Comparison of ENCODE assay signal across 8 cellular contexts in genomic region chr9:127943746-127944145, GRCh38. TPM values are rescaled to one million over a fixed set of nuclear protein-coding genes. Genes with fewer than 3 reads are reported as not detected.
DNase-seq lines count a peak whose midpoint lies in the region; ATAC-seq, FAIRE-seq and TF ChIP-seq lines count a peak whose summit lies in the region.

No MANE protein-coding gene starts in this region.

- H3K9me3 ChIP-seq in HepG2 (ENCODE audit: low read length) = no peaks in the 10 kb centered on the region

- intact Hi-C loops in activated CD4-positive, alpha-beta T cell treated with anti-CD3 and anti-CD28 coated beads, Interleukin-2, amount 10 ng/mL, durations not matched to agents 24 days and 14 days (cut with micrococcal nuclease) = loop anchor here (1.0 to 2.0 kb wide), 4 partner anchors 12 to 173 kb away; no protein-coding TSS in a partner anchor
- intact Hi-C loops in HepG2 (cut with micrococcal nuclease; ENCODE audit: unreplicated experiment) = loop anchor here (2.0 to 10.0 kb wide), 3 partner anchors 34 to 171 kb away; no protein-coding TSS in a partner anchor

- H3K27ac ChIP-seq in cingulate gyrus (ENCODE audit: low read depth, low read length) (peak overlapping the region; percentile 88), HepG2 (ENCODE audit: extremely low read length, insufficient read depth, low read length) (no peak overlapping the region)

- H4K20me1 ChIP-seq in HepG2 (ENCODE audit: insufficient read depth, low read length) = peaks cover 7% of the 10 kb centered on the region

- peak overlapping the region; percentile 80 for H3K27ac Mint-ChIP-seq in activated CD4-positive, alpha-beta T cell treated with anti-CD3 and anti-CD28 coated beads, Interleukin-2, amount 10 ng/mL, durations not matched to agents 24 days and 14 days

- H3K4me3 Mint-ChIP-seq in activated CD4-positive, alpha-beta T cell treated with anti-CD3 and anti-CD28 coated beads, Interleukin-2, amount 10 ng/mL, durations not matched to agents 24 days and 14 days = no peak overlapping the region

- in situ Hi-C loops in HepG2 (cut with HindIII; ENCODE audit: extremely low pct_ligation_motif_present, low pct_unique_long_range_greater_than_20kb) = no loop called here

- no peak for TF ChIP-seq POLR2A in HepG2 (IDR thresholded peaks at IDR 0.05; ENCODE audit: insufficient read depth in 1 of 2, low read depth in 2 of 2, low read length in 2 of 2)

- peak; percentile 50 for ATAC-seq in HG02870 (IDR thresholded peaks at IDR 0.05; ENCODE audit: unreplicated experiment)
- peak; percentile 78 for ATAC-seq in HepG2
- no peak for ATAC-seq in GM21737 (IDR thresholded peaks at IDR 0.05; ENCODE audit: unreplicated experiment)

- no peaks in the 10 kb centered on the region for H3K9me3 Mint-ChIP-seq in activated CD4-positive, alpha-beta T cell treated with anti-CD3 and anti-CD28 coated beads, Interleukin-2, amount 10 ng/mL, durations not matched to agents 24 days and 14 days

- peak; percentile 91 for TF ChIP-seq RAD21 in HepG2 (CRISPR knock-in tag; IDR thresholded peaks at IDR 0.05)

- BruUV-seq in HepG2 (replicated peaks; lab: Mats Ljungman, UMichigan) = no TSS peak

- TF ChIP-seq CTCF in HepG2 (CRISPR knock-in tag; IDR thresholded peaks at IDR 0.05) = peak; percentile 92

- peaks cover 28% of the 10 kb centered on the region for H3K79me2 ChIP-seq in HepG2 (ENCODE audit: insufficient read depth, low read length)

- no peak overlapping the region for H3K4me3 ChIP-seq in HepG2 (replicated peaks in 1 of 3; ENCODE audit: insufficient read depth in 1 of 3, low read depth in 2 of 3, low read length in 3 of 3)

- CTCF ChIA-PET in HepG2 (lab: Yijun Ruan, JAX; ENCODE audit: low intra/inter-chr PET ratio, low total read pairs) = interaction anchor here (1.1 to 2.9 kb wide), 4 partner anchors 9 to 91 kb away, joined by 3 to 28 read pairs (median 7); no protein-coding TSS in a partner anchor

- TF ChIP-seq EP300 in HepG2 (IDR thresholded peaks at IDR 0.05; ENCODE audit: low read depth in 2 of 2, low read length in 2 of 2) (no peak), HepG2 (CRISPR knock-in tag; IDR thresholded peaks at IDR 0.05; ENCODE audit: borderline replicate concordance) (no peak)

- peaks cover 49% of the 10 kb centered on the region for H3K4me1 ChIP-seq in HepG2 (ENCODE audit: insufficient read depth, low read length)

- no peak overlapping the region for H2AFZ ChIP-seq in HepG2 (ENCODE audit: low read length)

- peak; percentile 46 for FAIRE-seq in HepG2 (lab: Jason Lieb, UNC)

- H3K27me3 Mint-ChIP-seq in activated CD4-positive, alpha-beta T cell treated with anti-CD3 and anti-CD28 coated beads, Interleukin-2, amount 10 ng/mL, durations not matched to agents 24 days and 14 days = no peaks in the 10 kb centered on the region

- DNase-seq in DMS53 (lab: John Stamatoyannopoulos, UW) = peak; percentile 97
- DNase-seq in NCI-H460 (ENCODE audit: extremely low read depth, low read depth) = peak; percentile 75
- peak; percentile 93 for DNase-seq in activated CD4-positive, alpha-beta T cell treated with anti-CD3 and anti-CD28 coated beads, Interleukin-2, amount 10 ng/mL, durations not matched to agents 24 days and 14 days
- peak; percentile 61 for DNase-seq in HepG2 (ENCODE audit: low spot score)
- peak; percentile 56 for DNase-seq in stimulated activated CD8-positive, alpha-beta memory T cell treated with anti-CD3 and anti-CD28 coated beads, Interleukin-12 subunit alpha, Interleukin-12 subunit beta, amount 100 ng/mL, for 1 hour (ENCODE audit: low read depth)

- H3K36me3 ChIP-seq in HepG2 (replicated peaks in 1 of 2; ENCODE audit: control insufficient read depth in 1 of 2, insufficient read depth in 2 of 2, low read length in 2 of 2) = peaks cover 21 to 58% of the 10 kb centered on the region in 2 experiments; a peak in 4 of 5 replicates

- POLR2A ChIA-PET in HepG2 (lab: Yijun Ruan, JAX) = interaction anchor here (1.0 kb wide), 1 partner anchor 9 kb away, joined by 3 read pairs; no protein-coding TSS in a partner anchor

- H3K27me3 ChIP-seq in HepG2 (ENCODE audit: control insufficient read depth in 1 of 2, insufficient read depth in 2 of 2, low read length in 2 of 2) = no peaks in the 10 kb centered on the region

- H3K36me3 Mint-ChIP-seq in activated CD4-positive, alpha-beta T cell treated with anti-CD3 and anti-CD28 coated beads, Interleukin-2, amount 10 ng/mL, durations not matched to agents 24 days and 14 days (ENCODE audit: low read depth) = peaks cover 45% of the 10 kb centered on the region

- H3K4me1 Mint-ChIP-seq in activated CD4-positive, alpha-beta T cell treated with anti-CD3 and anti-CD28 coated beads, Interleukin-2, amount 10 ng/mL, durations not matched to agents 24 days and 14 days = peaks cover 17% of the 10 kb centered on the region

- no peak overlapping the region for H3K9ac ChIP-seq in HepG2 (ENCODE audit: insufficient read depth, low read depth, low read length)

- WGBS in HepG2 (ENCODE audit: low lambda C conversion rate) = 100% methylated on average over 4 of the region's 13 CpGs

- no peak overlapping the region for H3K4me2 ChIP-seq in HepG2 (ENCODE audit: low read depth, low read length)

RNA-seq across cellular contexts. Expression of gene DPM2, which starts 6.1 kb away (rescaled TPM):
- total RNA-seq in NCI-H460 (2014; rRNA removed; shearing (Covaris generic)) = 31.1 and 39.5 TPM in 2 replicates
- 35.0 and 39.1 TPM in 2 replicates for polyA plus RNA-seq in NCI-H460 (2014; cell fraction: nucleus; rRNA removed)
- total RNA-seq in activated CD4-positive, alpha-beta T cell treated with anti-CD3 and anti-CD28 coated beads, Interleukin-2, amount 10 ng/mL, durations not matched to agents 24 days and 14 days = 62.7 and 65.1 TPM in 2 replicates
- total RNA-seq in HepG2 (2016; rRNA removed; fragmentation: Illumina TruSeq; extraction: Trizol) = 17.5 and 24.8 TPM in 2 replicates
- 20.0 and 27.3 TPM in 2 replicates for total RNA-seq in HepG2 (2016; cell fraction: cytosol; rRNA removed; fragmentation: Illumina TruSeq; extraction: Trizol; ENCODE audit: low read depth)
- 14.9 and 23.0 TPM in 2 replicates for total RNA-seq in HepG2 (2016; cell fraction: insoluble cytoplasmic fraction; rRNA removed; fragmentation: Illumina TruSeq; extraction: Trizol)
- 31.4 and 35.9 TPM in 2 replicates for total RNA-seq in HepG2 (2016; cell fraction: membrane; rRNA removed; fragmentation: Illumina TruSeq; extraction: Trizol)
- total RNA-seq in HepG2 (2016; cell fraction: nucleus; rRNA removed; fragmentation: Illumina TruSeq; extraction: Trizol) = 18.6 and 22.0 TPM in 2 replicates
- polyA plus RNA-seq in HepG2 (2011; rRNA removed) = 35.3 and 38.6 TPM in 2 replicates
- 30.5 and 35.2 TPM in 2 replicates for polyA plus RNA-seq in HepG2 (2011; cell fraction: cytosol; rRNA removed)
- 36.6 and 37.4 TPM in 2 replicates for polyA plus RNA-seq in HepG2 (2011; cell fraction: nucleus; rRNA removed)
- 21.4 and 25.3 TPM in 2 replicates for polyA plus RNA-seq in HepG2 (2012)
- polyA plus RNA-seq in HepG2 (2016; cell fraction: cytosol; fragmentation: Illumina TruSeq; extraction: Trizol; ENCODE audit: low read depth) = 32.5 and 40.9 TPM in 2 replicates
- 30.7 and 34.8 TPM in 2 replicates for polyA plus RNA-seq in HepG2 (2016; cell fraction: insoluble cytoplasmic fraction; fragmentation: Illumina TruSeq; extraction: Trizol; ENCODE audit: low read depth)
- polyA plus RNA-seq in HepG2 (2016; cell fraction: membrane; fragmentation: Illumina TruSeq; extraction: Trizol; ENCODE audit: low read depth) = 49.8 and 53.8 TPM in 2 replicates
- polyA plus RNA-seq in HepG2 (2016; cell fraction: nucleus; fragmentation: Illumina TruSeq; extraction: Trizol; ENCODE audit: insufficient read depth, low read depth) = 49.9 and 52.5 TPM in 2 replicates
- polyA minus RNA-seq in HepG2 (2011; rRNA and poly(A)+ RNA removed; ENCODE audit: low replicate concordance) = 68.5 and 193 TPM in 2 replicates
- 12.9 and 15.4 TPM in 2 replicates for polyA minus RNA-seq in HepG2 (2011; cell fraction: cytosol; rRNA and poly(A)+ RNA removed)
- 34.8 and 35.4 TPM in 2 replicates for polyA minus RNA-seq in HepG2 (2011; cell fraction: nucleus; rRNA and poly(A)+ RNA removed)

RNA-seq across cellular contexts. Expression of gene PIP5KL1, which starts 13.2 kb away (rescaled TPM):
- 2.8 and 4.5 TPM in 2 replicates for total RNA-seq in NCI-H460 (2014; rRNA removed; shearing (Covaris generic))
- 41.2 and 50.3 TPM in 2 replicates for polyA plus RNA-seq in NCI-H460 (2014; cell fraction: nucleus; rRNA removed)
- total RNA-seq in activated CD4-positive, alpha-beta T cell treated with anti-CD3 and anti-CD28 coated beads, Interleukin-2, amount 10 ng/mL, durations not matched to agents 24 days and 14 days = 0.89 and 0.90 TPM in 2 replicates
- 0.20 TPM in 1 of 2 replicates, not detected in the other for total RNA-seq in HepG2 (2016; rRNA removed; fragmentation: Illumina TruSeq; extraction: Trizol)
- total RNA-seq in HepG2 (2016; cell fraction: cytosol; rRNA removed; fragmentation: Illumina TruSeq; extraction: Trizol; ENCODE audit: low read depth) = 0.51 TPM in 1 of 2 replicates, not detected in the other
- 0.15 TPM in 1 of 2 replicates, not detected in the other for total RNA-seq in HepG2 (2016; cell fraction: insoluble cytoplasmic fraction; rRNA removed; fragmentation: Illumina TruSeq; extraction: Trizol)
- not detected in 2 replicates for total RNA-seq in HepG2 (2016; cell fraction: membrane; rRNA removed; fragmentation: Illumina TruSeq; extraction: Trizol)
- 0.56 TPM in 1 of 2 replicates, not detected in the other for total RNA-seq in HepG2 (2016; cell fraction: nucleus; rRNA removed; fragmentation: Illumina TruSeq; extraction: Trizol)
- polyA plus RNA-seq in HepG2 (2011; rRNA removed) = 0.44 and 0.49 TPM in 2 replicates
- polyA plus RNA-seq in HepG2 (2011; cell fraction: cytosol; rRNA removed) = 0.17 and 0.32 TPM in 2 replicates
- polyA plus RNA-seq in HepG2 (2011; cell fraction: nucleus; rRNA removed) = 5.3 and 9.9 TPM in 2 replicates
- 0.32 and 0.67 TPM in 2 replicates for polyA plus RNA-seq in HepG2 (2012)
- 0.24 TPM in 1 of 2 replicates, not detected in the other for polyA plus RNA-seq in HepG2 (2016; cell fraction: cytosol; fragmentation: Illumina TruSeq; extraction: Trizol; ENCODE audit: low read depth)
- polyA plus RNA-seq in HepG2 (2016; cell fraction: insoluble cytoplasmic fraction; fragmentation: Illumina TruSeq; extraction: Trizol; ENCODE audit: low read depth) = not detected in 2 replicates
- not detected in 2 replicates for polyA plus RNA-seq in HepG2 (2016; cell fraction: membrane; fragmentation: Illumina TruSeq; extraction: Trizol; ENCODE audit: low read depth)
- 1.1 TPM in 1 of 2 replicates, not detected in the other for polyA plus RNA-seq in HepG2 (2016; cell fraction: nucleus; fragmentation: Illumina TruSeq; extraction: Trizol; ENCODE audit: insufficient read depth, low read depth)
- 0.72 and 1.4 TPM in 2 replicates for polyA minus RNA-seq in HepG2 (2011; rRNA and poly(A)+ RNA removed; ENCODE audit: low replicate concordance)
- 0.88 TPM in 1 of 2 replicates, not detected in the other for polyA minus RNA-seq in HepG2 (2011; cell fraction: cytosol; rRNA and poly(A)+ RNA removed)
- polyA minus RNA-seq in HepG2 (2011; cell fraction: nucleus; rRNA and poly(A)+ RNA removed) = 1.3 and 2.2 TPM in 2 replicates

RNA-seq across cellular contexts. Expression of gene ST6GALNAC4, which starts 26.9 kb away (rescaled TPM):
- total RNA-seq in NCI-H460 (2014; rRNA removed; shearing (Covaris generic)) = 33.3 and 36.2 TPM in 2 replicates
- polyA plus RNA-seq in NCI-H460 (2014; cell fraction: nucleus; rRNA removed) = 83.0 and 196 TPM in 2 replicates
- total RNA-seq in activated CD4-positive, alpha-beta T cell treated with anti-CD3 and anti-CD28 coated beads, Interleukin-2, amount 10 ng/mL, durations not matched to agents 24 days and 14 days = 28.0 and 28.3 TPM in 2 replicates
- total RNA-seq in HepG2 (2016; rRNA removed; fragmentation: Illumina TruSeq; extraction: Trizol) = 14.8 and 18.8 TPM in 2 replicates
- 35.6 and 43.0 TPM in 2 replicates for total RNA-seq in HepG2 (2016; cell fraction: cytosol; rRNA removed; fragmentation: Illumina TruSeq; extraction: Trizol; ENCODE audit: low read depth)
- 13.0 and 19.7 TPM in 2 replicates for total RNA-seq in HepG2 (2016; cell fraction: insoluble cytoplasmic fraction; rRNA removed; fragmentation: Illumina TruSeq; extraction: Trizol)
- total RNA-seq in HepG2 (2016; cell fraction: membrane; rRNA removed; fragmentation: Illumina TruSeq; extraction: Trizol) = 47.7 and 65.6 TPM in 2 replicates
- total RNA-seq in HepG2 (2016; cell fraction: nucleus; rRNA removed; fragmentation: Illumina TruSeq; extraction: Trizol) = 12.8 and 17.5 TPM in 2 replicates
- 27.7 and 36.4 TPM in 2 replicates for polyA plus RNA-seq in HepG2 (2011; rRNA removed)
- 26.2 and 47.9 TPM in 2 replicates for polyA plus RNA-seq in HepG2 (2011; cell fraction: cytosol; rRNA removed)
- polyA plus RNA-seq in HepG2 (2011; cell fraction: nucleus; rRNA removed) = 41.2 and 43.3 TPM in 2 replicates
- 14.8 and 21.6 TPM in 2 replicates for polyA plus RNA-seq in HepG2 (2012)
- 55.5 and 75.3 TPM in 2 replicates for polyA plus RNA-seq in HepG2 (2016; cell fraction: cytosol; fragmentation: Illumina TruSeq; extraction: Trizol; ENCODE audit: low read depth)
- 20.6 and 23.9 TPM in 2 replicates for polyA plus RNA-seq in HepG2 (2016; cell fraction: insoluble cytoplasmic fraction; fragmentation: Illumina TruSeq; extraction: Trizol; ENCODE audit: low read depth)
- 69.4 and 78.8 TPM in 2 replicates for polyA plus RNA-seq in HepG2 (2016; cell fraction: membrane; fragmentation: Illumina TruSeq; extraction: Trizol; ENCODE audit: low read depth)
- 25.2 and 32.3 TPM in 2 replicates for polyA plus RNA-seq in HepG2 (2016; cell fraction: nucleus; fragmentation: Illumina TruSeq; extraction: Trizol; ENCODE audit: insufficient read depth, low read depth)
- 74.4 and 118 TPM in 2 replicates for polyA minus RNA-seq in HepG2 (2011; rRNA and poly(A)+ RNA removed; ENCODE audit: low replicate concordance)
- 40.0 and 42.1 TPM in 2 replicates for polyA minus RNA-seq in HepG2 (2011; cell fraction: cytosol; rRNA and poly(A)+ RNA removed)
- 15.6 and 17.8 TPM in 2 replicates for polyA minus RNA-seq in HepG2 (2011; cell fraction: nucleus; rRNA and poly(A)+ RNA removed)

RNA-seq across cellular contexts. Expression of gene EEIG1, which starts 37.0 kb away (rescaled TPM):
- total RNA-seq in NCI-H460 (2014; rRNA removed; shearing (Covaris generic)) = 9.2 and 12.2 TPM in 2 replicates
- polyA plus RNA-seq in NCI-H460 (2014; cell fraction: nucleus; rRNA removed) = 11.6 and 14.6 TPM in 2 replicates
- 56.1 and 64.4 TPM in 2 replicates for total RNA-seq in activated CD4-positive, alpha-beta T cell treated with anti-CD3 and anti-CD28 coated beads, Interleukin-2, amount 10 ng/mL, durations not matched to agents 24 days and 14 days
- 16.1 and 16.6 TPM in 2 replicates for total RNA-seq in HepG2 (2016; rRNA removed; fragmentation: Illumina TruSeq; extraction: Trizol)
- 10.4 and 11.3 TPM in 2 replicates for total RNA-seq in HepG2 (2016; cell fraction: cytosol; rRNA removed; fragmentation: Illumina TruSeq; extraction: Trizol; ENCODE audit: low read depth)
- total RNA-seq in HepG2 (2016; cell fraction: insoluble cytoplasmic fraction; rRNA removed; fragmentation: Illumina TruSeq; extraction: Trizol) = 12.3 and 17.2 TPM in 2 replicates
- 21.5 and 21.9 TPM in 2 replicates for total RNA-seq in HepG2 (2016; cell fraction: membrane; rRNA removed; fragmentation: Illumina TruSeq; extraction: Trizol)
- total RNA-seq in HepG2 (2016; cell fraction: nucleus; rRNA removed; fragmentation: Illumina TruSeq; extraction: Trizol) = 20.0 and 24.0 TPM in 2 replicates
- polyA plus RNA-seq in HepG2 (2011; rRNA removed) = 25.2 and 30.1 TPM in 2 replicates
- polyA plus RNA-seq in HepG2 (2011; cell fraction: cytosol; rRNA removed) = 19.7 and 22.7 TPM in 2 replicates
- 108 and 126 TPM in 2 replicates for polyA plus RNA-seq in HepG2 (2011; cell fraction: nucleus; rRNA removed)
- polyA plus RNA-seq in HepG2 (2012) = 22.5 and 36.8 TPM in 2 replicates
- 3.8 and 4.2 TPM in 2 replicates for polyA plus RNA-seq in HepG2 (2016; cell fraction: cytosol; fragmentation: Illumina TruSeq; extraction: Trizol; ENCODE audit: low read depth)
- 24.1 and 30.7 TPM in 2 replicates for polyA plus RNA-seq in HepG2 (2016; cell fraction: insoluble cytoplasmic fraction; fragmentation: Illumina TruSeq; extraction: Trizol; ENCODE audit: low read depth)
- 16.7 and 17.4 TPM in 2 replicates for polyA plus RNA-seq in HepG2 (2016; cell fraction: membrane; fragmentation: Illumina TruSeq; extraction: Trizol; ENCODE audit: low read depth)
- polyA plus RNA-seq in HepG2 (2016; cell fraction: nucleus; fragmentation: Illumina TruSeq; extraction: Trizol; ENCODE audit: insufficient read depth, low read depth) = 72.4 and 76.1 TPM in 2 replicates
- 25.3 and 40.6 TPM in 2 replicates for polyA minus RNA-seq in HepG2 (2011; rRNA and poly(A)+ RNA removed; ENCODE audit: low replicate concordance)
- polyA minus RNA-seq in HepG2 (2011; cell fraction: cytosol; rRNA and poly(A)+ RNA removed) = 8.3 and 11.4 TPM in 2 replicates
- 25.0 and 25.4 TPM in 2 replicates for polyA minus RNA-seq in HepG2 (2011; cell fraction: nucleus; rRNA and poly(A)+ RNA removed)

RNA-seq across cellular contexts. Expression of gene ST6GALNAC6, which starts 44.3 kb away (rescaled TPM):
- 6.5 and 12.8 TPM in 2 replicates for total RNA-seq in NCI-H460 (2014; rRNA removed; shearing (Covaris generic))
- 33.0 and 36.7 TPM in 2 replicates for polyA plus RNA-seq in NCI-H460 (2014; cell fraction: nucleus; rRNA removed)
- total RNA-seq in activated CD4-positive, alpha-beta T cell treated with anti-CD3 and anti-CD28 coated beads, Interleukin-2, amount 10 ng/mL, durations not matched to agents 24 days and 14 days = 53.3 and 61.2 TPM in 2 replicates
- total RNA-seq in HepG2 (2016; rRNA removed; fragmentation: Illumina TruSeq; extraction: Trizol) = 16.7 and 18.5 TPM in 2 replicates
- 13.5 and 13.9 TPM in 2 replicates for total RNA-seq in HepG2 (2016; cell fraction: cytosol; rRNA removed; fragmentation: Illumina TruSeq; extraction: Trizol; ENCODE audit: low read depth)
- total RNA-seq in HepG2 (2016; cell fraction: insoluble cytoplasmic fraction; rRNA removed; fragmentation: Illumina TruSeq; extraction: Trizol) = 11.7 and 18.2 TPM in 2 replicates
- 42.0 and 46.1 TPM in 2 replicates for total RNA-seq in HepG2 (2016; cell fraction: membrane; rRNA removed; fragmentation: Illumina TruSeq; extraction: Trizol)
- 13.4 and 15.1 TPM in 2 replicates for total RNA-seq in HepG2 (2016; cell fraction: nucleus; rRNA removed; fragmentation: Illumina TruSeq; extraction: Trizol)
- polyA plus RNA-seq in HepG2 (2011; rRNA removed) = 65.4 and 103 TPM in 2 replicates
- polyA plus RNA-seq in HepG2 (2011; cell fraction: cytosol; rRNA removed) = 63.0 and 69.3 TPM in 2 replicates
- 134 and 138 TPM in 2 replicates for polyA plus RNA-seq in HepG2 (2011; cell fraction: nucleus; rRNA removed)
- 36.1 and 53.0 TPM in 2 replicates for polyA plus RNA-seq in HepG2 (2012)
- 33.4 and 37.1 TPM in 2 replicates for polyA plus RNA-seq in HepG2 (2016; cell fraction: cytosol; fragmentation: Illumina TruSeq; extraction: Trizol; ENCODE audit: low read depth)
- polyA plus RNA-seq in HepG2 (2016; cell fraction: insoluble cytoplasmic fraction; fragmentation: Illumina TruSeq; extraction: Trizol; ENCODE audit: low read depth) = 18.0 and 19.3 TPM in 2 replicates
- 54.8 and 59.0 TPM in 2 replicates for polyA plus RNA-seq in HepG2 (2016; cell fraction: membrane; fragmentation: Illumina TruSeq; extraction: Trizol; ENCODE audit: low read depth)
- 32.9 and 35.5 TPM in 2 replicates for polyA plus RNA-seq in HepG2 (2016; cell fraction: nucleus; fragmentation: Illumina TruSeq; extraction: Trizol; ENCODE audit: insufficient read depth, low read depth)
- polyA minus RNA-seq in HepG2 (2011; rRNA and poly(A)+ RNA removed; ENCODE audit: low replicate concordance) = 41.6 and 91.9 TPM in 2 replicates
- polyA minus RNA-seq in HepG2 (2011; cell fraction: cytosol; rRNA and poly(A)+ RNA removed) = 15.4 and 21.1 TPM in 2 replicates
- 22.4 and 22.6 TPM in 2 replicates for polyA minus RNA-seq in HepG2 (2011; cell fraction: nucleus; rRNA and poly(A)+ RNA removed)
